In genomic region chr20:31967830-31968249, GRCh38 we compare ENCODE assay signal across 8 cellular contexts. TPM values are rescaled to one million over a fixed set of nuclear protein-coding genes. Genes with fewer than 3 reads are reported as not detected.
DNase-seq lines count a peak whose midpoint lies in the region; ATAC-seq and TF ChIP-seq lines count a peak whose summit lies in the region.

TSS of gene XKR7 (plus strand) at chr20:31968151. CDS start at chr20:31968176, 25 bp downstream.

- H3K79me2 ChIP-seq in OCI-LY1 (ENCODE audit: insufficient read depth, low read length) = no peaks in the 10 kb centered on the region

- no peaks in the 10 kb centered on the region for H3K27me3 ChIP-seq in OCI-LY1 (ENCODE audit: insufficient read depth, low read length)

- H3K4me1 ChIP-seq in OCI-LY1 (ENCODE audit: insufficient read depth, low read length, severe bottlenecking) = no peaks in the 10 kb centered on the region

- ATAC-seq in GM21737 (IDR thresholded peaks at IDR 0.05; ENCODE audit: unreplicated experiment) = no peak

- no peaks in the 10 kb centered on the region for H3K36me3 ChIP-seq in OCI-LY1 (ENCODE audit: insufficient read depth, low read length)

- H3K4me3 ChIP-seq in OCI-LY1 (ENCODE audit: low read depth, low read length, poor library complexity, severe bottlenecking) = peak within 1 kb of the TSS; percentile 25

- H4K20me1 ChIP-seq in OCI-LY1 (ENCODE audit: insufficient read depth, low read length) = no peaks in the 10 kb centered on the region

- peak; percentile 14 for DNase-seq in stimulated activated CD4-positive, alpha-beta T cell treated with anti-CD3 and anti-CD28 coated beads, Interleukin-4, amount 100 ng/mL, for 1 hour
- no peak for DNase-seq in stimulated activated CD4-positive, alpha-beta T cell treated with anti-CD3 and anti-CD28 coated beads, Interleukin-4, amount 100 ng/mL, for 24 hours
- DNase-seq in germinal center (ENCODE audit: low spot score) (peak; percentile 49), GOT3 (lab: John Stamatoyannopoulos, UW) (no peak), putamen (ENCODE audit: low spot score) (no peak)

- H3K9me3 ChIP-seq in OCI-LY1 (ENCODE audit: low read length) = no peaks in the 10 kb centered on the region

- no peaks in the 10 kb centered on the region for H3K9me2 ChIP-seq in OCI-LY1 (ENCODE audit: low read depth, low read length)

- H3K9ac ChIP-seq in OCI-LY1 (ENCODE audit: low read length) = no peak within 1 kb of the TSS

- no peak within 1 kb of the TSS for H3K27ac ChIP-seq in OCI-LY1 (ENCODE audit: low read depth, low read length, poor library complexity, severe bottlenecking)
- H3K27ac ChIP-seq in temporal lobe (ENCODE audit: low read depth, low read length) = no peak within 1 kb of the TSS

- TF ChIP-seq CTCF in OCI-LY1 (IDR thresholded peaks at IDR 0.05; ENCODE audit: low read length) = no peak

- peak within 1 kb of the TSS; percentile 42; the same call in 1 of the 2 replicates for H3K4me2 ChIP-seq in OCI-LY1 (ENCODE audit: low read length)

- no peak within 1 kb of the TSS for H2AFZ ChIP-seq in OCI-LY1 (ENCODE audit: low read length)

- no peaks in the 10 kb centered on the region for H3F3A ChIP-seq in OCI-LY1 (ENCODE audit: insufficient read depth, low read length)

RNA-seq across cellular contexts. Expression of gene XKR7, which starts in this region (rescaled TPM):
- 11.3 TPM for total RNA-seq in temporal lobe

Comparison
In these comparisons a context has a peak if more than half of its experiments do, and no peak if none do; other contexts are left out.
1. DNase-seq: peak in stimulated activated CD4-positive, alpha-beta T cell treated with anti-CD3 and anti-CD28 coated beads, Interleukin-4, amount 100 ng/mL, for 1 hour (single experiment) and germinal center (single experiment); none in stimulated activated CD4-positive, alpha-beta T cell treated with anti-CD3 and anti-CD28 coated beads, Interleukin-4, amount 100 ng/mL, for 24 hours (single experiment), GOT3 (single experiment) and putamen (single experiment).